In genomic region chr19:30686252-30686762, GRCh38 we compare ENCODE assay signal across 13 cellular contexts.
A peak's percentile ranks its signal among the peaks of the same experiment; 100 is the strongest.
DNase-seq lines count a peak whose midpoint lies in the region; ATAC-seq and TF ChIP-seq lines count a peak whose summit lies in the region.
"Had no signal": no experiment of that assay in that cellular context is flagged by ENCODE, and none has a peak within 500 bp of the region (broad histone marks: within the 10 kb centered on the region; RNA-seq: fewer than 3 reads in every experiment).

No MANE protein-coding gene starts in this region.

- H3K9ac ChIP-seq in mammary epithelial cell (ENCODE audit: insufficient read depth, low read length), result no peak overlapping the region

- ATAC-seq in stimulated activated memory B cell treated with anti-CD40 and anti-IgM and Interleukin-4, amounts not matched to agents 10 μg/mL and 1 μg/mL and 100 μg/mL, for 72 hours, result no peak
- ATAC-seq: natural killer cell treated with Interleukin-12 subunit alpha and Interleukin-12 subunit beta and Interleukin-15 and Interleukin-18, amount 100 ng/mL, for 72 hours; stimulated activated naive CD8-positive, alpha-beta T cell treated with anti-CD3 and anti-CD28 coated beads, Interleukin-15, amount 100 ng/mL, for 72 hours had no signal

- dilution Hi-C loops in mammary epithelial cell (cut with HindIII; ENCODE audit: low sequenced_read_pairs), result no loop called here

- peaks cover 0 to 14% of the 10 kb centered on the region in 2 donors for H3K27me3 ChIP-seq in breast epithelium
- H3K27me3 ChIP-seq in mammary epithelial cell (ENCODE audit: insufficient read depth, low read length), result no peaks in the 10 kb centered on the region
- peaks cover 43% of the 10 kb centered on the region for H3K27me3 ChIP-seq in hepatocyte
- H3K27me3 ChIP-seq in suprapubic skin, result peaks cover 29% of the 10 kb centered on the region

- no peak for DNase-seq in breast epithelium (ENCODE audit: low spot score in 2 of 2)
- no peak for DNase-seq in mammary epithelial cell
- peak; percentile 13 for DNase-seq in SW480 (ENCODE audit: low spot score)
- DNase-seq in hepatocyte (ENCODE audit: low spot score), result peak; percentile 31
- DNase-seq in suprapubic skin (ENCODE audit: low spot score in 2 of 2), result peak in 1 of 2 donors; percentile 32
- no peak for DNase-seq in NCI-H2196 (lab: John Stamatoyannopoulos, UW; ENCODE audit: unreplicated experiment)
- DNase-seq in stimulated activated naive CD4-positive, alpha-beta T cell treated with Interleukin-2 at 50 U/mL for 16 hours (lab: John Stamatoyannopoulos, UW), result no peak
- DNase-seq: activated CD8-positive, alpha-beta memory T cell treated with anti-CD3 and anti-CD28 coated beads, Interleukin-2, amount 50 U/mL, for 48 hours; NCI-H2081 treated with DMSO at 0.1 percent for 48 hours; PC-9; stimulated activated naive CD8-positive, alpha-beta T cell treated with anti-CD3 and anti-CD28 coated beads, Interleukin-15, amount 100 ng/mL, for 72 hours had no signal

- H3K79me2 ChIP-seq in mammary epithelial cell (ENCODE audit: insufficient read depth, low read length) (no peaks in the 10 kb centered on the region), hepatocyte (no peaks in the 10 kb centered on the region)

- no peak overlapping the region for H3K27ac Mint-ChIP-seq in stimulated activated memory B cell treated with anti-CD40 and anti-IgM and Interleukin-4, amounts not matched to agents 10 μg/mL and 1 μg/mL and 100 μg/mL, for 72 hours
- H3K27ac Mint-ChIP-seq: natural killer cell treated with Interleukin-12 subunit alpha and Interleukin-12 subunit beta and Interleukin-15 and Interleukin-18, amount 100 ng/mL, for 72 hours; stimulated activated naive CD8-positive, alpha-beta T cell treated with anti-CD3 and anti-CD28 coated beads, Interleukin-15, amount 100 ng/mL, for 72 hours had no signal

- H3K4me2 ChIP-seq in mammary epithelial cell (ENCODE audit: insufficient read depth, low read depth, low read length), result no peak overlapping the region
- peak overlapping the region; percentile 65 for H3K4me2 ChIP-seq in hepatocyte
- H3K4me2 ChIP-seq: PC-9 had no signal

- H3K9me3 ChIP-seq in breast epithelium, result no peaks in the 10 kb centered on the region
- H3K9me3 ChIP-seq in mammary epithelial cell (replicated peaks; ENCODE audit: insufficient read depth, low read length), result no peaks in the 10 kb centered on the region
- H3K9me3 ChIP-seq in hepatocyte (ENCODE audit: low read depth), result no peaks in the 10 kb centered on the region
- H3K9me3 ChIP-seq in suprapubic skin, result no peaks in the 10 kb centered on the region

- H3K4me3 ChIP-seq in breast epithelium (peak overlapping the region in 2 of 3 donors; percentile 37 to 53), mammary epithelial cell (replicated peaks in 1 of 3; ENCODE audit: insufficient read depth in 1 of 3, low read depth in 2 of 3, low read length in 3 of 3) (no peak overlapping the region), hepatocyte (no peak overlapping the region), suprapubic skin (peak overlapping the region; percentile 28)
- H3K4me3 ChIP-seq: PC-9 had no signal

- H3K36me3 Mint-ChIP-seq in stimulated activated memory B cell treated with anti-CD40 and anti-IgM and Interleukin-4, amounts not matched to agents 10 μg/mL and 1 μg/mL and 100 μg/mL, for 72 hours, result no peaks in the 10 kb centered on the region
- H3K36me3 Mint-ChIP-seq: natural killer cell treated with Interleukin-12 subunit alpha and Interleukin-12 subunit beta and Interleukin-15 and Interleukin-18, amount 100 ng/mL, for 72 hours had no signal

- H3K4me3 Mint-ChIP-seq in stimulated activated memory B cell treated with anti-CD40 and anti-IgM and Interleukin-4, amounts not matched to agents 10 μg/mL and 1 μg/mL and 100 μg/mL, for 72 hours, result no peak overlapping the region
- H3K4me3 Mint-ChIP-seq: natural killer cell treated with Interleukin-12 subunit alpha and Interleukin-12 subunit beta and Interleukin-15 and Interleukin-18, amount 100 ng/mL, for 72 hours; stimulated activated naive CD8-positive, alpha-beta T cell treated with anti-CD3 and anti-CD28 coated beads, Interleukin-15, amount 100 ng/mL, for 72 hours had no signal

- CTCF ChIA-PET in mammary epithelial cell (lab: Charles Lee; ENCODE audit: low non-redundant PET), result no interaction called here

- no TSS peak for BruUV-seq in mammary epithelial cell (replicated peaks; lab: Mats Ljungman, UMichigan)

- in situ Hi-C loops in mammary epithelial cell (cut with MboI; ENCODE audit: low sequenced_read_pairs in 2 of 2), result loop anchor here in 1 of 2 donors (25.0 kb wide), 2 partner anchors 1526 to 1876 kb away; no protein-coding TSS in a partner anchor

- H3K4me1 Mint-ChIP-seq in stimulated activated memory B cell treated with anti-CD40 and anti-IgM and Interleukin-4, amounts not matched to agents 10 μg/mL and 1 μg/mL and 100 μg/mL, for 72 hours, result no peaks in the 10 kb centered on the region
- H3K4me1 Mint-ChIP-seq: stimulated activated naive CD8-positive, alpha-beta T cell treated with anti-CD3 and anti-CD28 coated beads, Interleukin-15, amount 100 ng/mL, for 72 hours had no signal

- intact Hi-C loops in breast epithelium (cut with DNase I; ENCODE audit: low total_unique reads) (no loop called here), mammary epithelial cell (cut with micrococcal nuclease) (loop anchor here (10.0 kb wide), 2 partner anchors 428 to 668 kb away; no protein-coding TSS in a partner anchor)

- no peaks in the 10 kb centered on the region for H3K4me1 ChIP-seq in breast epithelium
- H3K4me1 ChIP-seq in mammary epithelial cell (ENCODE audit: insufficient read depth, low read length), result no peaks in the 10 kb centered on the region
- peaks cover 19% of the 10 kb centered on the region for H3K4me1 ChIP-seq in hepatocyte (ENCODE audit: insufficient read depth)
- H3K4me1 ChIP-seq in suprapubic skin, result peaks cover 10% of the 10 kb centered on the region

- TF ChIP-seq EP300 in suprapubic skin (IDR thresholded peaks at IDR 0.05), result no peak

- no peaks in the 10 kb centered on the region for H3K9me2 ChIP-seq in hepatocyte (replicated peaks; ENCODE audit: insufficient read depth)

- H3K27ac ChIP-seq in breast epithelium (peak overlapping the region in 1 of 2 donors; percentile 68), mammary epithelial cell (ENCODE audit: insufficient read depth, low read depth, low read length) (no peak overlapping the region), hepatocyte (no peak overlapping the region), suprapubic skin (peak overlapping the region; percentile 28)
- H3K27ac ChIP-seq: PC-9 had no signal

- TF ChIP-seq POLR2A in breast epithelium (IDR thresholded peaks at IDR 0.05) (no peak), suprapubic skin (IDR thresholded peaks at IDR 0.05) (no peak)

- no peaks in the 10 kb centered on the region for H3K36me3 ChIP-seq in breast epithelium
- no peaks in the 10 kb centered on the region for H3K36me3 ChIP-seq in mammary epithelial cell (ENCODE audit: insufficient read depth, low read length)
- no peaks in the 10 kb centered on the region for H3K36me3 ChIP-seq in hepatocyte (replicated peaks; ENCODE audit: insufficient read depth, low read depth)
- H3K36me3 ChIP-seq in suprapubic skin, result no peaks in the 10 kb centered on the region

- 83% methylated on average over 6 of the region's 21 CpGs for WGBS in mammary epithelial cell (ENCODE audit: low coverage, missing lambda C conversion rate)
- WGBS in hepatocyte (ENCODE audit: low lambda C conversion rate, missing lambda C conversion rate), result 48% methylated on average over 21 of the region's 21 CpGs
- 68% methylated on average over 18 of the region's 21 CpGs for WGBS in suprapubic skin

- H2AFZ ChIP-seq in mammary epithelial cell (ENCODE audit: low read depth, low read length) (no peak overlapping the region), hepatocyte (no peak overlapping the region)
- H2AFZ ChIP-seq: PC-9 had no signal

- H4K20me1 ChIP-seq in mammary epithelial cell (ENCODE audit: insufficient read depth, low read length) (no peaks in the 10 kb centered on the region), hepatocyte (ENCODE audit: insufficient read depth, poor library complexity, severe bottlenecking) (no peaks in the 10 kb centered on the region)

- TF ChIP-seq CTCF in breast epithelium (IDR thresholded peaks at IDR 0.05) (no peak), mammary epithelial cell (conservative IDR thresholded peaks at IDR 0.05 in 1 of 2, IDR thresholded peaks at IDR 0.05 in 1 of 2; ENCODE audit: extremely low read depth in 1 of 2, insufficient read depth in 1 of 2, low read depth in 1 of 2, low read length in 2 of 2) (peak in 1 of 2 donors; percentile 29), hepatocyte (IDR thresholded peaks at IDR 0.05; ENCODE audit: poor library complexity) (peak; percentile 51), suprapubic skin (IDR thresholded peaks at IDR 0.05) (no peak)

- H3K9me3 Mint-ChIP-seq in stimulated activated memory B cell treated with anti-CD40 and anti-IgM and Interleukin-4, amounts not matched to agents 10 μg/mL and 1 μg/mL and 100 μg/mL, for 72 hours, result no peaks in the 10 kb centered on the region
- H3K9me3 Mint-ChIP-seq: natural killer cell treated with Interleukin-12 subunit alpha and Interleukin-12 subunit beta and Interleukin-15 and Interleukin-18, amount 100 ng/mL, for 72 hours; stimulated activated naive CD8-positive, alpha-beta T cell treated with anti-CD3 and anti-CD28 coated beads, Interleukin-15, amount 100 ng/mL, for 72 hours had no signal

- H3K27me3 Mint-ChIP-seq in stimulated activated memory B cell treated with anti-CD40 and anti-IgM and Interleukin-4, amounts not matched to agents 10 μg/mL and 1 μg/mL and 100 μg/mL, for 72 hours, result no peaks in the 10 kb centered on the region

Comparison
In these comparisons a context has a peak if more than half of its experiments do, and no peak if none do; other contexts are left out.
1. H3K4me3 ChIP-seq: peak in breast epithelium (2 of 3) and suprapubic skin (single experiment); none in mammary epithelial cell (0 of 3) and hepatocyte (single experiment).
2. DNase-seq: peak in SW480 (single experiment) and hepatocyte (single experiment); none in breast epithelium (0 of 2), mammary epithelial cell (single experiment), NCI-H2196 (single experiment) and stimulated activated naive CD4-positive, alpha-beta T cell treated with Interleukin-2 at 50 U/mL for 16 hours (single experiment).